25 cellular contexts compared by ENCODE assay signal in genomic region chr1:14775434-14775833, GRCh38.
"Had no signal": no experiment of that assay in that cellular context is flagged by ENCODE, and none has a peak within 500 bp of the region (broad histone marks: within the 10 kb centered on the region; RNA-seq: fewer than 3 reads in every experiment).

No MANE protein-coding gene starts in this region.

- H3K4me1 ChIP-seq: parathyroid adenoma, psoas muscle, right lobe of liver, sigmoid colon, stomach, testis, tibial artery, transverse colon, upper lobe of right lung, uterus had no signal

- ATAC-seq: naive thymus-derived CD8-positive, alpha-beta T cell; natural killer cell treated with Interleukin-12 subunit alpha and Interleukin-12 subunit beta and Interleukin-15 and Interleukin-18, amount 100 ng/mL, for 72 hours; psoas muscle; right cardiac atrium; right lobe of liver; stimulated activated effector memory CD8-positive, alpha-beta T cell treated with anti-CD3 and anti-CD28 coated beads, Interleukin-12 subunit alpha, Interleukin-12 subunit beta, amount 100 ng/mL, for 72 hours; stimulated activated naive B cell treated with anti-CD40 and anti-IgM and Interleukin-4, amounts not matched to agents 10 μg/mL and 1 μg/mL and 100 μg/mL, for 72 hours; upper lobe of right lung had no signal

- H3K27me3 ChIP-seq: ovary, right lobe of liver, sigmoid colon, stomach, testis, tibial artery, transverse colon, upper lobe of right lung, uterus had no signal

- H3K79me2 ChIP-seq: parathyroid adenoma had no signal

- FAIRE-seq: small intestine had no signal

- H2AFZ ChIP-seq: parathyroid adenoma had no signal

- H3K9ac ChIP-seq: parathyroid adenoma had no signal

- H3K9me3 ChIP-seq: ovary, psoas muscle, right lobe of liver, sigmoid colon, stomach, testis, tibial artery, transverse colon, upper lobe of right lung, uterus had no signal

- DNase-seq: naive thymus-derived CD8-positive, alpha-beta T cell; nephron progenitor cell; occipital lobe; ovary; posterior cingulate gyrus; psoas muscle; right cardiac atrium; right lobe of liver; sigmoid colon; small intestine; stimulated activated CD4-positive, alpha-beta T cell treated with anti-CD3 and anti-CD28 coated beads, Interleukin-15, amount 100 ng/mL, for 24 hours; stimulated activated CD4-positive, alpha-beta T cell treated with anti-CD3 and anti-CD28 coated beads, Interleukin-2, amount 100 ng/mL, for 24 hours; stimulated activated CD4-positive, alpha-beta T cell treated with anti-CD3 and anti-CD28 coated beads, Interleukin-2, amount 100 ng/mL, for 48 hours; stimulated activated CD4-positive, alpha-beta T cell treated with anti-CD3 and anti-CD28 coated beads, Interleukin-4, amount 100 ng/mL, for 24 hours; stimulated activated naive B cell treated with anti-CD40 and anti-IgM and Interleukin-4, amounts not matched to agents 10 μg/mL and 1 μg/mL and 100 μg/mL, for 72 hours; stimulated activated naive CD4-positive, alpha-beta T cell treated with Interleukin-2 at 50 U/mL for 16 hours; stomach; testis; tibial artery; transverse colon; upper lobe of right lung; uterus had no signal

- H3K27ac ChIP-seq: ovary, parathyroid adenoma, psoas muscle, right lobe of liver, sigmoid colon, stomach, testis, tibial artery, transverse colon, upper lobe of right lung, uterus had no signal

- H3K36me3 ChIP-seq: ovary, right lobe of liver, sigmoid colon, stomach, tibial artery, transverse colon, upper lobe of right lung, uterus had no signal

- H3K4me3 ChIP-seq: ovary, psoas muscle, right lobe of liver, sigmoid colon, stomach, testis, tibial artery, transverse colon, upper lobe of right lung, uterus had no signal
